In genomic region chr2:218034497-218035213, GRCh38 we compare ENCODE assay signal across 8 cellular contexts. TPM values are rescaled to one million over a fixed set of nuclear protein-coding genes. Genes with fewer than 3 reads are reported as not detected.
A peak's percentile ranks its signal among the peaks of the same experiment; 100 is the strongest.
DNase-seq lines count a peak whose midpoint lies in the region; ATAC-seq and TF ChIP-seq lines count a peak whose summit lies in the region.
"Not testable (repeated sequence)": the region's sequence is repeated elsewhere in the genome, so short reads cannot be mapped to it uniquely, and the experiment has no call there.

No MANE protein-coding gene starts in this region.

- not testable (repeated sequence) for H3K36me3 Mint-ChIP-seq in CD4-positive, alpha-beta memory T cell; activated CD8-positive, alpha-beta T cell treated with anti-CD3 and anti-CD28 coated beads for 36 hours (ENCODE audit: low read depth)

- not testable (repeated sequence) for H3K9me3 ChIP-seq in CD4-positive, alpha-beta memory T cell (ENCODE audit: control insufficient read depth in 1 of 2, low read length in 2 of 2); ectodermal cell (ENCODE audit: control insufficient read depth, low read length); lung (ENCODE audit: control insufficient read depth in 2 of 2, insufficient read depth in 1 of 2, low read length in 1 of 2)

- peak overlapping the region; percentile 69 to 85 (median 78) for H3K4me3 Mint-ChIP-seq in CD4-positive, alpha-beta memory T cell
- peak overlapping the region; percentile 57 for H3K4me3 Mint-ChIP-seq in activated CD8-positive, alpha-beta T cell treated with anti-CD3 and anti-CD28 coated beads for 36 hours

- CTCF ChIA-PET in CD4-positive, alpha-beta memory T cell (lab: Charles Lee; ENCODE audit: partially characterized antibody): interaction anchor here (0.5 to 3.1 kb wide), 8 partner anchors 12 to 249 kb away, joined by 3 to 18 read pairs (median 4); no protein-coding TSS in a partner anchor
- CTCF ChIA-PET in activated CD8-positive, alpha-beta T cell treated with anti-CD3 and anti-CD28 coated beads for 36 hours (lab: Charles Lee): interaction anchor here (0.7 to 2.0 kb wide), 16 partner anchors 9 to 248 kb away, joined by 3 to 6 read pairs (median 4); partner anchors contain the start of gene RUFY4

- not testable (repeated sequence) for H3K36me3 ChIP-seq in CD4-positive, alpha-beta memory T cell (ENCODE audit: insufficient read depth, low read length); ectodermal cell (ENCODE audit: control insufficient read depth, insufficient read depth, low read length); lung (ENCODE audit: control insufficient read depth in 2 of 2, insufficient read depth in 2 of 2, low read length in 2 of 2)

- intact Hi-C loops in CD4-positive, alpha-beta memory T cell (cut with micrococcal nuclease): loop anchor here (1.0 to 5.0 kb wide), 3 partner anchors 147 to 249 kb away; no protein-coding TSS in a partner anchor
- intact Hi-C loops in activated CD8-positive, alpha-beta T cell treated with anti-CD3 and anti-CD28 coated beads for 36 hours (cut with micrococcal nuclease): not testable (repeated sequence)

- not testable (repeated sequence) for H3K27me3 Mint-ChIP-seq in CD4-positive, alpha-beta memory T cell; activated CD8-positive, alpha-beta T cell treated with anti-CD3 and anti-CD28 coated beads for 36 hours

- not testable (repeated sequence) for H3K9me3 Mint-ChIP-seq in CD4-positive, alpha-beta memory T cell; activated CD8-positive, alpha-beta T cell treated with anti-CD3 and anti-CD28 coated beads for 36 hours

- H3K27ac ChIP-seq in CD4-positive, alpha-beta memory T cell (ENCODE audit: low read depth, low read length); ectodermal cell (ENCODE audit: insufficient read depth, low read depth, low read length, poor library complexity, severe bottlenecking); lung (ENCODE audit: low read depth in 1 of 2, low read length in 1 of 2): not testable (repeated sequence)

- H3K27me3 ChIP-seq in CD4-positive, alpha-beta memory T cell (ENCODE audit: insufficient read depth, low read length); lung (ENCODE audit: control insufficient read depth, insufficient read depth): not testable (repeated sequence)
- H3K27me3 ChIP-seq in ectodermal cell (ENCODE audit: control insufficient read depth, insufficient read depth, low read length, poor library complexity, severe bottlenecking): peaks cover 41% of the 10 kb centered on the region

- 14 to 21% methylated on average over 22 to 23 of the region's 24 CpGs for WGBS in ectodermal cell, 2 experiments
- 21 to 22% methylated on average over 24 of the region's 24 CpGs for WGBS in lung, 2 donors

- DNase-seq in CD4-positive, alpha-beta memory T cell: peak; percentile 64 to 81 (median 72)
- peak; percentile 44 for DNase-seq in NCI-H82 treated with DMSO at 0.1 percent for 48 hours (lab: John Stamatoyannopoulos, UW; ENCODE audit: unreplicated experiment)
- DNase-seq in activated CD8-positive, alpha-beta T cell treated with anti-CD3 and anti-CD28 coated beads for 36 hours: peak; percentile 74
- peak; percentile 69 for DNase-seq in lung (ENCODE audit: low spot score)
- peak; percentile 32 to 43 (median 33) for DNase-seq in stimulated activated CD4-positive, alpha-beta T cell treated with anti-CD3 and anti-CD28 coated beads, TNF-alpha, amount 100 ng/mL, for 48 hours (ENCODE audit: low read depth in 3 of 3)

- peak overlapping the region in 5 of 7 donors; percentile 56 to 85 (median 77) for H3K27ac Mint-ChIP-seq in CD4-positive, alpha-beta memory T cell
- H3K27ac Mint-ChIP-seq in activated CD8-positive, alpha-beta T cell treated with anti-CD3 and anti-CD28 coated beads for 36 hours: not testable (repeated sequence)

- peak; percentile 62 for TF ChIP-seq CTCF in activated CD8-positive, alpha-beta T cell treated with anti-CD3 and anti-CD28 coated beads for 36 hours (IDR thresholded peaks at IDR 0.05)
- TF ChIP-seq CTCF in lung (IDR thresholded peaks at IDR 0.05; ENCODE audit: control extremely low read depth, extremely low read depth): peak; percentile 66

- H3K4me1 ChIP-seq in CD4-positive, alpha-beta memory T cell (ENCODE audit: insufficient read depth, low read length): peaks cover 14% of the 10 kb centered on the region
- H3K4me1 ChIP-seq in ectodermal cell (ENCODE audit: control insufficient read depth, insufficient read depth, low read length): peaks cover 18% of the 10 kb centered on the region
- not testable (repeated sequence) for H3K4me1 ChIP-seq in lung (ENCODE audit: control insufficient read depth in 2 of 2, insufficient read depth in 2 of 2, low read length in 2 of 2)

- POLR2A ChIA-PET in CD4-positive, alpha-beta memory T cell (lab: Charles Lee; ENCODE audit: partially characterized antibody); activated CD8-positive, alpha-beta T cell treated with anti-CD3 and anti-CD28 coated beads for 36 hours (lab: Charles Lee): not testable (repeated sequence)

- peak overlapping the region in 1 of 2 donors; percentile 63 for H3K4me3 ChIP-seq in CD4-positive, alpha-beta memory T cell (ENCODE audit: low read length in 2 of 2)
- H3K4me3 ChIP-seq in ectodermal cell (ENCODE audit: insufficient read depth, low read depth, low read length): peak overlapping the region; percentile 19
- H3K4me3 ChIP-seq in lung: not testable (repeated sequence)

- peaks cover 6 to 11% (median 7%) of the 10 kb centered on the region in 4 donors for H3K4me1 Mint-ChIP-seq in CD4-positive, alpha-beta memory T cell
- not testable (repeated sequence) for H3K4me1 Mint-ChIP-seq in activated CD8-positive, alpha-beta T cell treated with anti-CD3 and anti-CD28 coated beads for 36 hours (ENCODE audit: low read depth)

- ATAC-seq in GM19467 (IDR thresholded peaks at IDR 0.05; ENCODE audit: unreplicated experiment) (peak; percentile 90), HG03558 (IDR thresholded peaks at IDR 0.05; ENCODE audit: extremely low read depth, unreplicated experiment) (peak; percentile 63), lung (ENCODE audit: insufficient read depth, low FRiP score) (peak; percentile 73)
- ATAC-seq in activated CD8-positive, alpha-beta T cell treated with anti-CD3 and anti-CD28 coated beads for 36 hours: peak; percentile 95

RNA-seq across cellular contexts. Expression of gene TNS1, which starts 31.9 kb away (rescaled TPM):
- 1 to 10 TPM in 1 of 2 experiments, under 1 TPM in 1; 0.78 to 1.2 TPM for total RNA-seq in CD4-positive, alpha-beta memory T cell
- not detected for polyA plus RNA-seq in CD4-positive, alpha-beta memory T cell
- 1 to 10 TPM; 1.8 to 2.0 TPM for total RNA-seq in activated CD8-positive, alpha-beta T cell treated with anti-CD3 and anti-CD28 coated beads for 36 hours
- 3.6 TPM for polyA plus RNA-seq in ectodermal cell (2013, experiment 1 of 4)
- polyA plus RNA-seq in ectodermal cell (2013, experiment 2 of 4): 4.3 TPM
- polyA plus RNA-seq in ectodermal cell (2013, experiment 3 of 4): 3.5 TPM
- 3.1 TPM for polyA plus RNA-seq in ectodermal cell (2013, experiment 4 of 4)
- 100 to 1,000 TPM; 308 to 377 TPM for total RNA-seq in lung
- polyA plus RNA-seq in lung: 100 to 1,000 TPM in 1 of 2 donors, 10 to 100 TPM in 1; 67.0 to 108 TPM

RNA-seq across cellular contexts. Expression of gene RUFY4, which starts 34.4 kb away (rescaled TPM):
- under 1 TPM; 0.30 to 0.81 TPM for total RNA-seq in CD4-positive, alpha-beta memory T cell
- polyA plus RNA-seq in CD4-positive, alpha-beta memory T cell: under 1 TPM in 1 of 2 donors, not detected in 1; 0.16 TPM
- total RNA-seq in activated CD8-positive, alpha-beta T cell treated with anti-CD3 and anti-CD28 coated beads for 36 hours: under 1 TPM; 0.76 to 0.88 TPM
- polyA plus RNA-seq in ectodermal cell (2013, experiment 1 of 4): not detected
- not detected for polyA plus RNA-seq in ectodermal cell (2013, experiment 2 of 4)
- polyA plus RNA-seq in ectodermal cell (2013, experiment 3 of 4): not detected
- 0.12 TPM for polyA plus RNA-seq in ectodermal cell (2013, experiment 4 of 4)
- total RNA-seq in lung: under 1 TPM; 0.15 to 0.31 TPM
- polyA plus RNA-seq in lung: under 1 TPM; 0.43 to 0.57 TPM

Comparison
In these comparisons a context has a peak if more than half of its experiments do, and no peak if none do; other contexts are left out.
1. RNA of gene TNS1, which starts 31.9 kb away (total RNA-seq): 308 to 377 TPM in lung; 1.8 to 2.0 TPM in activated CD8-positive, alpha-beta T cell treated with anti-CD3 and anti-CD28 coated beads for 36 hours and 0.78 to 1.2 TPM in CD4-positive, alpha-beta memory T cell; every median in the first group is over 100 times any median in the second.
2. Peak in every context shown above with its lines, with median percentiles within 50 percentile points of each other: DNase-seq and ATAC-seq.